Comparison of ENCODE assay signal across 6 cellular contexts in the genomic region with DNA sequence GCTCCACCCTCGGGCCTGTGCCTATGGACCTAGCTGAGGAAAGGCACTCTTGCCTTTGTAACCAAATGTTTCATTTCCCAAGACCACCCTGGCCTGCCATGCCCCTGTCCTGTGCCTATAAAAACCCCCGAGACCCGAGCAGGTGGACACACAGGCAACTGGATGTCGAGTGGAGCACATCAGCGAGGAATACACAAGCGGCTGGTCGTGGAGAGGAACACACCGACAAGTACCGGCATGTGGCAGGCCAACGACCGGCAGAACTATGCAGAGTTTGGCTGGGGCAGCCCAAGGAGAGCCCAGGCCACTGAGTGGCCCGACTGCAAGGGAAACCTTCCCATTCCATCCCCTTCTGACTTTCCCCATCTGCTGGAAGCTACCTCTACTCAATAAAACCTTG.
"Had no signal": no experiment of that assay in that cellular context is flagged by ENCODE, and none has a peak within 500 bp of the region (broad histone marks: within the 10 kb centered on the region; RNA-seq: fewer than 3 reads in every experiment).

No MANE protein-coding gene starts in this region.

- H3K27ac ChIP-seq: HL-60 had no signal

- H3K4me3 Mint-ChIP-seq: IgD-negative memory B cell had no signal

- H3K4me1 Mint-ChIP-seq: IgD-negative memory B cell had no signal

- H3K27me3 Mint-ChIP-seq: IgD-negative memory B cell had no signal

- ATAC-seq: HepG2, K562 had no signal

- DNase-seq: KBM-7, KG1 had no signal

- H3K27ac Mint-ChIP-seq: IgD-negative memory B cell had no signal

- H3K36me3 Mint-ChIP-seq: IgD-negative memory B cell had no signal

- H3K4me3 ChIP-seq: K562 had no signal
